Comparison of ENCODE assay signal across 8 cellular contexts in genomic region chr5:151155777-151156731, GRCh38. TPM values are rescaled to one million over a fixed set of nuclear protein-coding genes. Genes with fewer than 3 reads are reported as not detected.
DNase-seq lines count a peak whose midpoint lies in the region; ATAC-seq and TF ChIP-seq lines count a peak whose summit lies in the region.

No MANE protein-coding gene starts in this region.

- H3K4me1 ChIP-seq in smooth muscle cell (ENCODE audit: low read depth): peaks cover 12% of the 10 kb centered on the region

- peak overlapping the region; percentile 68 for H3K27ac ChIP-seq in smooth muscle cell (ENCODE audit: low read depth)

- peaks cover 2% of the 10 kb centered on the region for H3K9me3 ChIP-seq in iPS-18c (ENCODE audit: control insufficient read depth, insufficient read depth, low read length)
- H3K9me3 ChIP-seq in smooth muscle cell (replicated peaks; ENCODE audit: low read depth): no peaks in the 10 kb centered on the region

- TF ChIP-seq CTCF in smooth muscle cell (IDR thresholded peaks at IDR 0.05; ENCODE audit: borderline replicate concordance, insufficient read depth, poor library complexity, severe bottlenecking): no peak

- peak overlapping the region; percentile 80; the same call in 1 of the 2 replicates for H3K4me3 ChIP-seq in iPS-18c (ENCODE audit: insufficient read depth, low read depth, low read length)
- peak overlapping the region; percentile 79 for H3K4me3 ChIP-seq in smooth muscle cell

- peak; percentile 24 for ATAC-seq in GM21447 (IDR thresholded peaks at IDR 0.05; ENCODE audit: unreplicated experiment)
- ATAC-seq in GM18520 (IDR thresholded peaks at IDR 0.05; ENCODE audit: unreplicated experiment): no peak

- peak overlapping the region; percentile 94 for H3K4me2 ChIP-seq in smooth muscle cell

- H4K20me1 ChIP-seq in smooth muscle cell (ENCODE audit: low read depth): peaks cover 53% of the 10 kb centered on the region

- peaks cover 70% of the 10 kb centered on the region for H3K79me2 ChIP-seq in smooth muscle cell (ENCODE audit: low read depth)

- 41% methylated on average over 12 of the region's 12 CpGs for WGBS in smooth muscle cell (ENCODE audit: low lambda C conversion rate)

- peak overlapping the region; percentile 59 for H3K9ac ChIP-seq in smooth muscle cell (ENCODE audit: low read depth)

- H3F3A ChIP-seq in smooth muscle cell (ENCODE audit: low read depth): peaks cover 19% of the 10 kb centered on the region

- DNase-seq in DMS79 (lab: John Stamatoyannopoulos, UW) (peak; percentile 8), NAMALWA (ENCODE audit: low spot score) (peak; percentile 49), amniotic epithelial cell (ENCODE audit: low read depth) (peak; percentile 85), smooth muscle cell (lab: John Stamatoyannopoulos, UW; ENCODE audit: unreplicated experiment) (no peak), NCI-H774 (lab: John Stamatoyannopoulos, UW) (no peak)

- no peak overlapping the region for H2AFZ ChIP-seq in smooth muscle cell (ENCODE audit: low read depth)

- no peaks in the 10 kb centered on the region for H3K36me3 ChIP-seq in smooth muscle cell (ENCODE audit: low read depth)

- H3K27me3 ChIP-seq in smooth muscle cell (ENCODE audit: low read depth): no peaks in the 10 kb centered on the region

RNA-seq across cellular contexts. Expression of gene ANXA6, which starts 1.5 kb away (rescaled TPM):
- total RNA-seq in smooth muscle cell: 264 and 274 TPM in 2 replicates
- 206 and 279 TPM in 2 replicates for polyA plus RNA-seq in smooth muscle cell

Comparison
In these comparisons a context has a peak if more than half of its experiments do, and no peak if none do; other contexts are left out.
1. DNase-seq: peak in DMS79 (single experiment), NAMALWA (single experiment) and amniotic epithelial cell (single experiment); none in smooth muscle cell (single experiment) and NCI-H774 (single experiment).